31 cellular contexts compared by ENCODE assay signal in the genomic region with DNA sequence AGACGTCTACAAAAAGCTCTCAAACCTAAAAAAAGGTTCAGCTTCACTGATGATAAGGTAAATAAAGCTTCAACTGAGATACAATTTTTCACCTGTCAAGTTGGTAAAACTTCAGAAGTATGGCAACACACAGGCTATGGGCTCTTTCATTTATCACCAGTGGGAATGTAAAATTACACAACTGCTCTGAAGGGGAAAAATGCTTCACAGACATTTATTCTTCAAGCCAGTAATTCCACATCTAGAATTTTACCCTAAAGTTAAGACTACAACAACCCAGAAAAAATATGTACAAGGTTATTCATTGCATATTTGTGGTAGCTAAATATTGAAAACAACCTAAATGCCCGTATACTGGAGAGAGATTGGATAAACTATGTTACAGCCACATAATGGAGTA.
"Had no signal": no experiment of that assay in that cellular context is flagged by ENCODE, and none has a peak within 500 bp of the region (broad histone marks: within the 10 kb centered on the region; RNA-seq: fewer than 3 reads in every experiment).

No MANE protein-coding gene starts in this region.

- H3K9ac ChIP-seq: SK-N-SH had no signal

- H3K4me3 ChIP-seq: MG63, PC-9, SJSA1 had no signal

- H3K4me1 ChIP-seq: SJSA1 had no signal

- DNase-seq: Kasumi-1, KG1, MG63, NCI-H1048, NCI-H1092 treated with DMSO at 0.1 percent for 48 hours, NCI-H1105 treated with DMSO at 0.1 percent for 48 hours, NCI-H1417, NCI-H1436, NCI-H146, NCI-H1694, NCI-H187, NCI-H1930, NCI-H2029 treated with DMSO at 0.1 percent for 48 hours, NCI-H2081 treated with DMSO at 0.1 percent for 48 hours, NCI-H2107, NCI-H2171, NCI-H345, NCI-H446, NCI-H510A treated with DMSO at 0.1 percent for 48 hours, NCI-H526, NCI-H69, NCI-H748 treated with DMSO at 0.1 percent for 48 hours, NCI-H82, PC-9, Right ventricle myocardium superior, RPMI8226, SHP77 treated with DMSO at 0.1 percent for 48 hours, SK-N-SH, SW 1271 had no signal

- H3K9me3 ChIP-seq: MG63, SJSA1, SK-N-SH had no signal

- H3K36me3 ChIP-seq: MG63, SJSA1 had no signal

- ATAC-seq: Panc1 had no signal

- H3K27ac ChIP-seq: PC-9, SJSA1 had no signal

- H3K4me2 ChIP-seq: PC-9, SK-N-SH had no signal

- H2AFZ ChIP-seq: PC-9 had no signal

- H3K27me3 ChIP-seq: MG63, SJSA1 had no signal
